1 cellular context compared by ENCODE assay signal in the genomic region with DNA sequence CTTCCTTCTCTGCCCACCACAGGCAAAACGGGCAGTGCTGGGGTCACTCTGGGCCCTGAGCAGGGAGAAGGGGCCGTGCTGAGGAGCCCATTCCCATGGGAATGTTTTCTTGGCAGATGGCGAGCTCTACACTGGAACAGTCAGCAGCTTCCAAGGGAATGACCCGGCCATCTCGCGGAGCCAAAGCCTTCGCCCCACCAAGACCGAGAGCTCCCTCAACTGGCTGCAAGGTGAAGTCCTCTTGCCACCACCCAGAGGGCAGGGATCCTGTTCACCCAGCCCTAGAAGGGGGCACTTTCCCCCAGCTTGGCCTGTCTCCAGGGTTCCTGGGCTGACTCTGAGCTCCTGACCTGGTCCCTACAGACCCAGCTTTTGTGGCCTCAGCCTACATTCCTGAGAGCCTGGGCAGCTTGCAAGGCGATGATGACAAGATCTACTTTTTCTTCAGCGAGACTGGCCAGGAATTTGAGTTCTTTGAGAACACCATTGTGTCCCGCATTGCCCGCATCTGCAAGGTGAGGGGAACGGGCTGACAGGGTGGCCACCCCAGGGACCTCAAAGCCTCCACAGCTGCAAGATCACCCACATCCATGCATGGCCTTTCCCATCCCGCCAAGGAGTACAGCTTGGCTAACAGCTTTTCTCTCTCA.
TF ChIP-seq lines count a peak whose summit lies in the region.

No MANE protein-coding gene starts in this region.

TF ChIP-seq in HepG2, 621 proteins besides CTCF, POLR2A, EP300 and RAD21 (continues in another document):
- TF ChIP-seq ZNF317 (CRISPR knock-in tag; IDR thresholded peaks at IDR 0.05) (0 out of 2 replicates have a peak, but pooled peaks have one; percentile 32), ZNF564 (CRISPR knock-in tag; IDR thresholded peaks at IDR 0.05) (no peak), ZNF678 (CRISPR knock-in tag; IDR thresholded peaks at IDR 0.05) (no peak), ZNF205 (CRISPR knock-in tag; IDR thresholded peaks at IDR 0.05) (0 out of 2 replicates have a peak, but pooled peaks have one; percentile 40), ZNF282 (IDR thresholded peaks at IDR 0.05; ENCODE audit: partially characterized antibody) (no peak), CCAR2 (optimal IDR thresholded peaks at IDR 0.05; ENCODE audit: low read depth, low read length) (no peak), ATF1 (CRISPR knock-in tag; IDR thresholded peaks at IDR 0.05) (no peak), ZNF792 (CRISPR knock-in tag; IDR thresholded peaks at IDR 0.05) (0 out of 2 replicates have a peak, but pooled peaks have one; percentile 26), ZFP36L2 (CRISPR knock-in tag; IDR thresholded peaks at IDR 0.05) (no peak), REL (CRISPR knock-in tag; conservative IDR thresholded peaks at IDR 0.05) (no peak), ZNF501 (CRISPR knock-in tag; IDR thresholded peaks at IDR 0.05) (no peak), GTF2F1 (IDR thresholded peaks at IDR 0.05; ENCODE audit: low read length) (no peak), ZNF33B (CRISPR knock-in tag; IDR thresholded peaks at IDR 0.05) (no peak), EHMT2 (IDR thresholded peaks at IDR 0.05; ENCODE audit: borderline replicate concordance, low read depth, low read length) (no peak), SAFB2 (CRISPR knock-in tag; IDR thresholded peaks at IDR 0.05; ENCODE audit: borderline replicate concordance, low read depth) (no peak), ZNF263 (CRISPR knock-in tag; IDR thresholded peaks at IDR 0.05) (no peak), POGZ (CRISPR knock-in tag; IDR thresholded peaks at IDR 0.05) (no peak), ZNF547 (CRISPR knock-in tag; IDR thresholded peaks at IDR 0.05) (no peak; the same call in 1 of the 2 replicates), ZBTB21 (CRISPR knock-in tag; IDR thresholded peaks at IDR 0.05) (no peak), SALL1 (CRISPR knock-in tag; IDR thresholded peaks at IDR 0.05) (peak; percentile 36; the same call in 1 of the 2 replicates), PRMT3 (CRISPR knock-in tag; IDR thresholded peaks at IDR 0.05; ENCODE audit: borderline replicate concordance, low read depth) (no peak), BRCA1 (CRISPR knock-in tag; IDR thresholded peaks at IDR 0.05) (no peak), ELF3 (CRISPR knock-in tag; IDR thresholded peaks at IDR 0.05) (0 out of 2 replicates have a peak, but pooled peaks have one; percentile 29), NCOA1 (CRISPR knock-in tag; IDR thresholded peaks at IDR 0.05) (no peak), ZBTB1 (CRISPR knock-in tag; IDR thresholded peaks at IDR 0.05; ENCODE audit: borderline replicate concordance) (no peak), MXD4 (CRISPR knock-in tag; IDR thresholded peaks at IDR 0.05) (no peak), NR2C2 (CRISPR knock-in tag; IDR thresholded peaks at IDR 0.05; ENCODE audit: borderline replicate concordance) (no peak), LCORL (IDR thresholded peaks at IDR 0.05) (no peak), LCORL (CRISPR knock-in tag; IDR thresholded peaks at IDR 0.05) (0 out of 2 replicates have a peak, but pooled peaks have one; percentile 23), HNRNPUL1 (IDR thresholded peaks at IDR 0.05; ENCODE audit: low read depth, low read length) (no peak)
- TF ChIP-seq, protein P1, sequence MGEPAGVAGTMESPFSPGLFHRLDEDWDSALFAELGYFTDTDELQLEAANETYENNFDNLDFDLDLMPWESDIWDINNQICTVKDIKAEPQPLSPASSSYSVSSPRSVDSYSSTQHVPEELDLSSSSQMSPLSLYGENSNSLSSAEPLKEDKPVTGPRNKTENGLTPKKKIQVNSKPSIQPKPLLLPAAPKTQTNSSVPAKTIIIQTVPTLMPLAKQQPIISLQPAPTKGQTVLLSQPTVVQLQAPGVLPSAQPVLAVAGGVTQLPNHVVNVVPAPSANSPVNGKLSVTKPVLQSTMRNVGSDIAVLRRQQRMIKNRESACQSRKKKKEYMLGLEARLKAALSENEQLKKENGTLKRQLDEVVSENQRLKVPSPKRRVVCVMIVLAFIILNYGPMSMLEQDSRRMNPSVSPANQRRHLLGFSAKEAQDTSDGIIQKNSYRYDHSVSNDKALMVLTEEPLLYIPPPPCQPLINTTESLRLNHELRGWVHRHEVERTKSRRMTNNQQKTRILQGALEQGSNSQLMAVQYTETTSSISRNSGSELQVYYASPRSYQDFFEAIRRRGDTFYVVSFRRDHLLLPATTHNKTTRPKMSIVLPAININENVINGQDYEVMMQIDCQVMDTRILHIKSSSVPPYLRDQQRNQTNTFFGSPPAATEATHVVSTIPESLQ (CRISPR knock-in tag; conservative IDR thresholded peaks at IDR 0.05) = no peak
- TF ChIP-seq, protein P2, sequence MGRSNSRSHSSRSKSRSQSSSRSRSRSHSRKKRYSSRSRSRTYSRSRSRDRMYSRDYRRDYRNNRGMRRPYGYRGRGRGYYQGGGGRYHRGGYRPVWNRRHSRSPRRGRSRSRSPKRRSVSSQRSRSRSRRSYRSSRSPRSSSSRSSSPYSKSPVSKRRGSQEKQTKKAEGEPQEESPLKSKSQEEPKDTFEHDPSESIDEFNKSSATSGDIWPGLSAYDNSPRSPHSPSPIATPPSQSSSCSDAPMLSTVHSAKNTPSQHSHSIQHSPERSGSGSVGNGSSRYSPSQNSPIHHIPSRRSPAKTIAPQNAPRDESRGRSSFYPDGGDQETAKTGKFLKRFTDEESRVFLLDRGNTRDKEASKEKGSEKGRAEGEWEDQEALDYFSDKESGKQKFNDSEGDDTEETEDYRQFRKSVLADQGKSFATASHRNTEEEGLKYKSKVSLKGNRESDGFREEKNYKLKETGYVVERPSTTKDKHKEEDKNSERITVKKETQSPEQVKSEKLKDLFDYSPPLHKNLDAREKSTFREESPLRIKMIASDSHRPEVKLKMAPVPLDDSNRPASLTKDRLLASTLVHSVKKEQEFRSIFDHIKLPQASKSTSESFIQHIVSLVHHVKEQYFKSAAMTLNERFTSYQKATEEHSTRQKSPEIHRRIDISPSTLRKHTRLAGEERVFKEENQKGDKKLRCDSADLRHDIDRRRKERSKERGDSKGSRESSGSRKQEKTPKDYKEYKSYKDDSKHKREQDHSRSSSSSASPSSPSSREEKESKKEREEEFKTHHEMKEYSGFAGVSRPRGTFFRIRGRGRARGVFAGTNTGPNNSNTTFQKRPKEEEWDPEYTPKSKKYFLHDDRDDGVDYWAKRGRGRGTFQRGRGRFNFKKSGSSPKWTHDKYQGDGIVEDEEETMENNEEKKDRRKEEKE (IDR thresholded peaks at IDR 0.05) = no peak
- TF ChIP-seq, protein P3, sequence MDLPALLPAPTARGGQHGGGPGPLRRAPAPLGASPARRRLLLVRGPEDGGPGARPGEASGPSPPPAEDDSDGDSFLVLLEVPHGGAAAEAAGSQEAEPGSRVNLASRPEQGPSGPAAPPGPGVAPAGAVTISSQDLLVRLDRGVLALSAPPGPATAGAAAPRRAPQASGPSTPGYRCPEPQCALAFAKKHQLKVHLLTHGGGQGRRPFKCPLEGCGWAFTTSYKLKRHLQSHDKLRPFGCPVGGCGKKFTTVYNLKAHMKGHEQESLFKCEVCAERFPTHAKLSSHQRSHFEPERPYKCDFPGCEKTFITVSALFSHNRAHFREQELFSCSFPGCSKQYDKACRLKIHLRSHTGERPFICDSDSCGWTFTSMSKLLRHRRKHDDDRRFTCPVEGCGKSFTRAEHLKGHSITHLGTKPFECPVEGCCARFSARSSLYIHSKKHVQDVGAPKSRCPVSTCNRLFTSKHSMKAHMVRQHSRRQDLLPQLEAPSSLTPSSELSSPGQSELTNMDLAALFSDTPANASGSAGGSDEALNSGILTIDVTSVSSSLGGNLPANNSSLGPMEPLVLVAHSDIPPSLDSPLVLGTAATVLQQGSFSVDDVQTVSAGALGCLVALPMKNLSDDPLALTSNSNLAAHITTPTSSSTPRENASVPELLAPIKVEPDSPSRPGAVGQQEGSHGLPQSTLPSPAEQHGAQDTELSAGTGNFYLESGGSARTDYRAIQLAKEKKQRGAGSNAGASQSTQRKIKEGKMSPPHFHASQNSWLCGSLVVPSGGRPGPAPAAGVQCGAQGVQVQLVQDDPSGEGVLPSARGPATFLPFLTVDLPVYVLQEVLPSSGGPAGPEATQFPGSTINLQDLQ (CRISPR knock-in tag; IDR thresholded peaks at IDR 0.05) = no peak
- TF ChIP-seq, protein P4, sequence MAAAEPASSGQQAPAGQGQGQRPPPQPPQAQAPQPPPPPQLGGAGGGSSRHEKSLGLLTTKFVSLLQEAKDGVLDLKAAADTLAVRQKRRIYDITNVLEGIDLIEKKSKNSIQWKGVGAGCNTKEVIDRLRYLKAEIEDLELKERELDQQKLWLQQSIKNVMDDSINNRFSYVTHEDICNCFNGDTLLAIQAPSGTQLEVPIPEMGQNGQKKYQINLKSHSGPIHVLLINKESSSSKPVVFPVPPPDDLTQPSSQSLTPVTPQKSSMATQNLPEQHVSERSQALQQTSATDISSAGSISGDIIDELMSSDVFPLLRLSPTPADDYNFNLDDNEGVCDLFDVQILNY (CRISPR knock-in tag; conservative IDR thresholded peaks at IDR 0.05) = no peak
- TF ChIP-seq, protein P5, sequence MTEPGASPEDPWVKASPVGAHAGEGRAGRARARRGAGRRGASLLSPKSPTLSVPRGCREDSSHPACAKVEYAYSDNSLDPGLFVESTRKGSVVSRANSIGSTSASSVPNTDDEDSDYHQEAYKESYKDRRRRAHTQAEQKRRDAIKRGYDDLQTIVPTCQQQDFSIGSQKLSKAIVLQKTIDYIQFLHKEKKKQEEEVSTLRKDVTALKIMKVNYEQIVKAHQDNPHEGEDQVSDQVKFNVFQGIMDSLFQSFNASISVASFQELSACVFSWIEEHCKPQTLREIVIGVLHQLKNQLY (CRISPR knock-in tag; IDR thresholded peaks at IDR 0.05) = no peak
- TF ChIP-seq, protein P6, sequence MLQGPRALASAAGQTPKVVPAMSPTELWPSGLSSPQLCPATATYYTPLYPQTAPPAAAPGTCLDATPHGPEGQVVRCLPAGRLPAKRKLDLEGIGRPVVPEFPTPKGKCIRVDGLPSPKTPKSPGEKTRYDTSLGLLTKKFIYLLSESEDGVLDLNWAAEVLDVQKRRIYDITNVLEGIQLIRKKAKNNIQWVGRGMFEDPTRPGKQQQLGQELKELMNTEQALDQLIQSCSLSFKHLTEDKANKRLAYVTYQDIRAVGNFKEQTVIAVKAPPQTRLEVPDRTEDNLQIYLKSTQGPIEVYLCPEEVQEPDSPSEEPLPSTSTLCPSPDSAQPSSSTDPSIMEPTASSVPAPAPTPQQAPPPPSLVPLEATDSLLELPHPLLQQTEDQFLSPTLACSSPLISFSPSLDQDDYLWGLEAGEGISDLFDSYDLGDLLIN (CRISPR knock-in tag; IDR thresholded peaks at IDR 0.05; ENCODE audit: borderline replicate concordance) = no peak
- TF ChIP-seq, protein P7, sequence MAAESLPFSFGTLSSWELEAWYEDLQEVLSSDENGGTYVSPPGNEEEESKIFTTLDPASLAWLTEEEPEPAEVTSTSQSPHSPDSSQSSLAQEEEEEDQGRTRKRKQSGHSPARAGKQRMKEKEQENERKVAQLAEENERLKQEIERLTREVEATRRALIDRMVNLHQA (CRISPR knock-in tag; IDR thresholded peaks at IDR 0.05) = no peak
- TF ChIP-seq, protein P8, sequence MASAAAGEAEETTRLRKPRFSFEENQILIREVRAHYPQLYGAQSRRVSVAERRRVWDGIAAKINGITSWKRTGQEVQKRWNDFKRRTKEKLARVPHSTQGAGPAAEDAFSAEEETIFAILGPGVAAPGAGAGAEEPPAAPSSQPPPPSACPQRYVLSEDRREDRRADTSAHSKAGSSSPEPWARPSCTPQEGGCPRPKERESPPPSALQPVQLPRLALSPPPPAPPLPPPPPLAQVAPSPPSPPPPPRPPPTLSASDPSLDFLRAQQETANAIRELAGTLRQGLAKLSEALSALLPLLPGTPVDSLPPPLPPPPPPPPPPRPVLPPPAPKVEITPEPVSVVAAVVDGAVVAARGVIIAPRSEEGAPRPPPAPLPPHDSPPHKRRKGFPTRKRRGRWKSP (CRISPR knock-in tag; IDR thresholded peaks at IDR 0.05) = no peak
- TF ChIP-seq, protein P9, sequence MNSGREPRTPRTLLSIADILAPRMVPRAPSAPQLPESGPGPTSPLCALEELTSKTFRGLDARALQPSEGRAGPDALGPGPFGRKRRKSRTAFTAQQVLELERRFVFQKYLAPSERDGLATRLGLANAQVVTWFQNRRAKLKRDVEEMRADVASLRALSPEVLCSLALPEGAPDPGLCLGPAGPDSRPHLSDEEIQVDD (CRISPR knock-in tag; IDR thresholded peaks at IDR 0.05; ENCODE audit: borderline replicate concordance) = no peak
- TF ChIP-seq, protein P10, sequence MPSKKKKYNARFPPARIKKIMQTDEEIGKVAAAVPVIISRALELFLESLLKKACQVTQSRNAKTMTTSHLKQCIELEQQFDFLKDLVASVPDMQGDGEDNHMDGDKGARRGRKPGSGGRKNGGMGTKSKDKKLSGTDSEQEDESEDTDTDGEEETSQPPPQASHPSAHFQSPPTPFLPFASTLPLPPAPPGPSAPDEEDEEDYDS (CRISPR knock-in tag; IDR thresholded peaks at IDR 0.05) = no peak
- TF ChIP-seq, protein P11, sequence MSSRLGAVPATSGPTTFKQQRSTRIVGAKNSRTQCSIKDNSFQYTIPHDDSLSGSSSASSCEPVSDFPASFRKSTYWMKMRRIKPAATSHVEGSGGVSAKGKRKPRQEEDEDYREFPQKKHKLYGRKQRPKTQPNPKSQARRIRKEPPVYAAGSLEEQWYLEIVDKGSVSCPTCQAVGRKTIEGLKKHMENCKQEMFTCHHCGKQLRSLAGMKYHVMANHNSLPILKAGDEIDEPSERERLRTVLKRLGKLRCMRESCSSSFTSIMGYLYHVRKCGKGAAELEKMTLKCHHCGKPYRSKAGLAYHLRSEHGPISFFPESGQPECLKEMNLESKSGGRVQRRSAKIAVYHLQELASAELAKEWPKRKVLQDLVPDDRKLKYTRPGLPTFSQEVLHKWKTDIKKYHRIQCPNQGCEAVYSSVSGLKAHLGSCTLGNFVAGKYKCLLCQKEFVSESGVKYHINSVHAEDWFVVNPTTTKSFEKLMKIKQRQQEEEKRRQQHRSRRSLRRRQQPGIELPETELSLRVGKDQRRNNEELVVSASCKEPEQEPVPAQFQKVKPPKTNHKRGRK (CRISPR knock-in tag; IDR thresholded peaks at IDR 0.05) = peak; percentile 83; the same call in 1 of the 2 replicates
- TF ChIP-seq, protein P12, sequence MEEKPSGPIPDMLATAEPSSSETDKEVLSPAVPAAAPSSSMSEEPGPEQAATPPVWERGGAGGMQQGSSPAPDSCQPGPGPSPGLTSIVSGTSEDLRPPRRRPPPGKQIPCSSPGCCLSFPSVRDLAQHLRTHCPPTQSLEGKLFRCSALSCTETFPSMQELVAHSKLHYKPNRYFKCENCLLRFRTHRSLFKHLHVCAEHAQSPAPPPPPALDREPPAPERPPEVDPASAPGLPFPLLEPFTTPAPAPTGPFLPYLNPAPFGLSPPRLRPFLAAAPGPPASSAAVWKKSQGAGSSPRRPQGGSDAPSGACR (CRISPR knock-in tag; IDR thresholded peaks at IDR 0.05) = no peak
- TF ChIP-seq, protein P13, sequence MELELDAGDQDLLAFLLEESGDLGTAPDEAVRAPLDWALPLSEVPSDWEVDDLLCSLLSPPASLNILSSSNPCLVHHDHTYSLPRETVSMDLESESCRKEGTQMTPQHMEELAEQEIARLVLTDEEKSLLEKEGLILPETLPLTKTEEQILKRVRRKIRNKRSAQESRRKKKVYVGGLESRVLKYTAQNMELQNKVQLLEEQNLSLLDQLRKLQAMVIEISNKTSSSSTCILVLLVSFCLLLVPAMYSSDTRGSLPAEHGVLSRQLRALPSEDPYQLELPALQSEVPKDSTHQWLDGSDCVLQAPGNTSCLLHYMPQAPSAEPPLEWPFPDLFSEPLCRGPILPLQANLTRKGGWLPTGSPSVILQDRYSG (CRISPR knock-in tag; IDR thresholded peaks at IDR 0.05) = no peak
- TF ChIP-seq, protein P14, sequence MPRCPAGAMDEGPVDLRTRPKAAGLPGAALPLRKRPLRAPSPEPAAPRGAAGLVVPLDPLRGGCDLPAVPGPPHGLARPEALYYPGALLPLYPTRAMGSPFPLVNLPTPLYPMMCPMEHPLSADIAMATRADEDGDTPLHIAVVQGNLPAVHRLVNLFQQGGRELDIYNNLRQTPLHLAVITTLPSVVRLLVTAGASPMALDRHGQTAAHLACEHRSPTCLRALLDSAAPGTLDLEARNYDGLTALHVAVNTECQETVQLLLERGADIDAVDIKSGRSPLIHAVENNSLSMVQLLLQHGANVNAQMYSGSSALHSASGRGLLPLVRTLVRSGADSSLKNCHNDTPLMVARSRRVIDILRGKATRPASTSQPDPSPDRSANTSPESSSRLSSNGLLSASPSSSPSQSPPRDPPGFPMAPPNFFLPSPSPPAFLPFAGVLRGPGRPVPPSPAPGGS (CRISPR knock-in tag; IDR thresholded peaks at IDR 0.05) = no peak
